ENCODE assay signal across 7 cellular contexts in genomic region chr17:39464639-39465181, GRCh38. TPM values are rescaled to one million over a fixed set of nuclear protein-coding genes. Genes with fewer than 3 reads are reported as not detected.
DNase-seq lines count a peak whose midpoint lies in the region; ATAC-seq and TF ChIP-seq lines count a peak whose summit lies in the region.
"Not testable (repeated sequence)": the region's sequence is repeated elsewhere in the genome, so short reads cannot be mapped to it uniquely, and the experiment has no call there.

No MANE protein-coding gene starts in this region.

- not testable (repeated sequence) for H2AFZ ChIP-seq in OCI-LY3 (ENCODE audit: low read depth, low read length)

- H3K9ac ChIP-seq in OCI-LY3 (ENCODE audit: low read length): peak overlapping the region; percentile 96; the same call in 1 of the 2 replicates

- H3K27ac Mint-ChIP-seq in activated T-cell treated with anti-CD3 and anti-CD28 coated beads, Interleukin-2, amount 50 U/mL, for 24 hours: peak overlapping the region; percentile 79
- H3K27ac Mint-ChIP-seq in MCF 10A (ENCODE audit: low read depth, unreplicated experiment): not testable (repeated sequence)
- peak overlapping the region; percentile 21 for H3K27ac Mint-ChIP-seq in mesothelial cell of epicardium

- peak overlapping the region; percentile 89 for H3K4me3 Mint-ChIP-seq in activated T-cell treated with anti-CD3 and anti-CD28 coated beads, Interleukin-2, amount 50 U/mL, for 24 hours
- peak overlapping the region; percentile 89 for H3K4me3 Mint-ChIP-seq in MCF 10A (ENCODE audit: unreplicated experiment)
- peak overlapping the region; percentile 96 for H3K4me3 Mint-ChIP-seq in mesothelial cell of epicardium

- H3K4me1 ChIP-seq in OCI-LY3 (ENCODE audit: low read length): peaks cover 18% of the 10 kb centered on the region
- peaks cover 26 to 29% of the 10 kb centered on the region in 2 donors for H3K4me1 ChIP-seq in gastrocnemius medialis

- in situ Hi-C loops in gastrocnemius medialis (cut with MboI; ENCODE audit: low sequenced_read_pairs in 4 of 4): not testable (repeated sequence)

- TF ChIP-seq CTCF in GM12864 (IDR thresholded peaks at IDR 0.05; ENCODE audit: low read depth, low read length, missing control alignments); OCI-LY3 (IDR thresholded peaks at IDR 0.05; ENCODE audit: low read depth, low read length); MCF 10A (IDR thresholded peaks at IDR 0.05; ENCODE audit: unreplicated experiment); fibroblast of pulmonary artery (IDR thresholded peaks at IDR 0.05; ENCODE audit: low read length, missing control alignments); mesothelial cell of epicardium (IDR thresholded peaks at IDR 0.05; ENCODE audit: unreplicated experiment); gastrocnemius medialis (IDR thresholded peaks at IDR 0.05 in 4 of 5, conservative IDR thresholded peaks at IDR 0.05 in 1 of 5): not testable (repeated sequence)

- H3K4me2 ChIP-seq in OCI-LY3 (ENCODE audit: low read length): peak overlapping the region; percentile 97

- not testable (repeated sequence) for TF ChIP-seq POLR2A in gastrocnemius medialis (IDR thresholded peaks at IDR 0.05)

- H3K4me1 Mint-ChIP-seq in activated T-cell treated with anti-CD3 and anti-CD28 coated beads, Interleukin-2, amount 50 U/mL, for 24 hours (ENCODE audit: low read depth): peaks cover 42% of the 10 kb centered on the region
- H3K4me1 Mint-ChIP-seq in MCF 10A (ENCODE audit: insufficient read depth, unreplicated experiment): not testable (repeated sequence)
- peaks cover 35% of the 10 kb centered on the region for H3K4me1 Mint-ChIP-seq in mesothelial cell of epicardium

- peaks cover 50% of the 10 kb centered on the region for H4K20me1 ChIP-seq in OCI-LY3 (ENCODE audit: insufficient read depth, low read length)

- not testable (repeated sequence) for H3K9me3 Mint-ChIP-seq in activated T-cell treated with anti-CD3 and anti-CD28 coated beads, Interleukin-2, amount 50 U/mL, for 24 hours; MCF 10A (ENCODE audit: unreplicated experiment); mesothelial cell of epicardium

- peaks cover 72% of the 10 kb centered on the region for H3K36me3 Mint-ChIP-seq in activated T-cell treated with anti-CD3 and anti-CD28 coated beads, Interleukin-2, amount 50 U/mL, for 24 hours (ENCODE audit: low read depth)
- H3K36me3 Mint-ChIP-seq in MCF 10A (ENCODE audit: insufficient read depth, unreplicated experiment): peaks cover 51% of the 10 kb centered on the region
- H3K36me3 Mint-ChIP-seq in mesothelial cell of epicardium: not testable (repeated sequence)

- peaks cover 34% of the 10 kb centered on the region for H3K36me3 ChIP-seq in OCI-LY3 (replicated peaks; ENCODE audit: low read depth, low read length)
- H3K36me3 ChIP-seq in gastrocnemius medialis: not testable (repeated sequence)

- CTCF ChIA-PET in MCF 10A (lab: Yijun Ruan, JAX): interaction anchor here (0.6 kb wide), 2 partner anchors 167 to 814 kb away, joined by 3 read pairs; no protein-coding TSS in a partner anchor

- ATAC-seq in gastrocnemius medialis: not testable (repeated sequence)

- not testable (repeated sequence) for H3K27ac ChIP-seq in OCI-LY3 (ENCODE audit: low read length); gastrocnemius medialis

- not testable (repeated sequence) for H3K27me3 Mint-ChIP-seq in activated T-cell treated with anti-CD3 and anti-CD28 coated beads, Interleukin-2, amount 50 U/mL, for 24 hours; MCF 10A (ENCODE audit: insufficient read depth, unreplicated experiment); mesothelial cell of epicardium (ENCODE audit: low read depth)

- intact Hi-C loops in MCF 10A (cut with micrococcal nuclease): not testable (repeated sequence)
- intact Hi-C loops in gastrocnemius medialis (cut with DNase I; ENCODE audit: low total_unique reads): loop anchor here (5.0 kb wide), 1 partner anchor 182 kb away; no protein-coding TSS in a partner anchor

- POLR2A ChIA-PET in MCF 10A (lab: Yijun Ruan, JAX): interaction anchor here (0.7 to 6.8 kb wide), 3 partner anchors 14 to 634 kb away, joined by 3 to 228 read pairs (median 66); partner anchors contain the start of genes FBXL20 and MED1

- not testable (repeated sequence) for BruUV-seq in MCF 10A (replicated peaks; lab: Mats Ljungman, UMichigan)

- not testable (repeated sequence) for H3K27me3 ChIP-seq in OCI-LY3 (ENCODE audit: low read depth, low read length); gastrocnemius medialis

- H3K4me3 ChIP-seq in GM12864 (ENCODE audit: low read depth, low read length) (peak overlapping the region; percentile 98), OCI-LY3 (ENCODE audit: low read length) (peak overlapping the region; percentile 95), fibroblast of pulmonary artery (replicated peaks; ENCODE audit: low read depth, low read length) (peak overlapping the region; percentile 80), gastrocnemius medialis (peak overlapping the region; percentile 87 to 99 (median 94))

- H3K9me3 ChIP-seq in OCI-LY3 (ENCODE audit: insufficient read depth, low read length); gastrocnemius medialis: not testable (repeated sequence)

- not testable (repeated sequence) for DNase-seq in GM12864 (ENCODE audit: low read depth); activated T-cell treated with anti-CD3 and anti-CD28 coated beads, Interleukin-2, amount 50 U/mL, for 24 hours; MCF 10A (ENCODE audit: unreplicated experiment); fibroblast of pulmonary artery (ENCODE audit: low read depth); mesothelial cell of epicardium (ENCODE audit: low spot score in 2 of 2, unreplicated experiment in 2 of 2); gastrocnemius medialis

- peaks cover 85% of the 10 kb centered on the region for H3K79me2 ChIP-seq in OCI-LY3 (ENCODE audit: low read length)

RNA-seq across cellular contexts. Expression of gene CDK12, which starts 3.4 kb away (rescaled TPM):
- total RNA-seq in MCF 10A (2022) (71.1 and 71.3 TPM in 2 replicates), mesothelial cell of epicardium (91.5 to 93.4 TPM (median 93.1 TPM) in 3 replicates), gastrocnemius medialis (10 to 100 TPM; 10.6 to 20.9 (median 14.2) TPM)

RNA-seq across cellular contexts. Expression of gene MED1, which starts 13.6 kb away (rescaled TPM):
- total RNA-seq in MCF 10A (2022) (59.0 TPM in 2 replicates), mesothelial cell of epicardium (43.9 to 47.3 TPM (median 44.4 TPM) in 3 replicates), gastrocnemius medialis (10 to 100 TPM; 16.3 to 25.1 (median 17.8) TPM)
